In the genomic region with DNA sequence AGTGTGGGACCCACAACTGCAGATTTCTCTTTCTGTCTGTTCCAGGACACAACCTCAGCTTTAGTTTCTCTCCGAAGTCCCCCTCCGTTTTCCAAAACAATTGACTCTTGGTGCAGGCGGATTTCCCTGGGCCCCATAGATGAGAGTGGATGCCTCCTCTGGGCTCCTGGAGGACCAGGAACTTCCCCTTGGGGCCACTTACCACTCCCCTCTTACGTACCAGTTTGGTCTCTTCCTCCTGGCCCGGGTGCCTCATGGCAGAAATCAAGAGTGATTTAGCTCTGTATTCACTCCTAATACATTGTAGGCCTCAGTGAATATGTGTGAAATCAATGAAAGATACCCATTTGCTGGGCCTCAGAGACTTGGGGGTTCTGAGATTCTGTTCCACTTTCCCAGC, we compare ENCODE assay signal across 19 cellular contexts. TPM values are rescaled to one million over a fixed set of nuclear protein-coding genes. Genes with fewer than 3 reads are reported as not detected.
DNase-seq lines count a peak whose midpoint lies in the region; ATAC-seq and TF ChIP-seq lines count a peak whose summit lies in the region.
"Had no signal": no experiment of that assay in that cellular context is flagged by ENCODE, and none has a peak within 500 bp of the region (broad histone marks: within the 10 kb centered on the region; RNA-seq: fewer than 3 reads in every experiment).

No MANE protein-coding gene starts in this region.

- intact Hi-C loops in activated CD4-positive, alpha-beta T cell treated with anti-CD3 and anti-CD28 coated beads for 36 hours (cut with DNase I, micrococcal nuclease) = no loop called here
- intact Hi-C loops in activated CD4-positive, alpha-beta T cell treated with anti-CD3 and anti-CD28 coated beads, Interleukin-2, amount 10 ng/mL, durations not matched to agents 24 days and 14 days (cut with micrococcal nuclease) = no loop called here
- intact Hi-C loops in activated naive CD4-positive, alpha-beta T cell treated with anti-CD3 and anti-CD28 coated beads for 36 hours (cut with micrococcal nuclease) = no loop called here
- intact Hi-C loops in CD4-positive, alpha-beta T cell (cut with DNase I, micrococcal nuclease) = no loop called here

- H3K27ac ChIP-seq in CD4-positive, alpha-beta T cell (ENCODE audit: low read depth, low read length) = no peak overlapping the region
- H3K27ac ChIP-seq: 22Rv1, A549, C4-2B, GM23248, HL-60 had no signal

- H3K36me3 Mint-ChIP-seq in activated CD4-positive, alpha-beta T cell treated with anti-CD3 and anti-CD28 coated beads for 36 hours (ENCODE audit: low read depth) = peaks cover 76% of the 10 kb centered on the region
- H3K36me3 Mint-ChIP-seq in activated CD4-positive, alpha-beta T cell treated with anti-CD3 and anti-CD28 coated beads, Interleukin-2, amount 10 ng/mL, durations not matched to agents 24 days and 14 days (ENCODE audit: low read depth) = peaks cover 93% of the 10 kb centered on the region
- peaks cover 64% of the 10 kb centered on the region for H3K36me3 Mint-ChIP-seq in activated naive CD4-positive, alpha-beta T cell treated with anti-CD3 and anti-CD28 coated beads for 36 hours (ENCODE audit: low read depth)
- peaks cover 95% of the 10 kb centered on the region for H3K36me3 Mint-ChIP-seq in activated T-helper 17 cell treated with anti-CD3 and anti-CD28 coated beads, Interleukin-2, amount 50 U/mL, for 72 hours (ENCODE audit: low read depth)
- peaks cover 84% of the 10 kb centered on the region for H3K36me3 Mint-ChIP-seq in osteocyte (ENCODE audit: unreplicated experiment)
- peaks cover 96% of the 10 kb centered on the region for H3K36me3 Mint-ChIP-seq in CD4-positive, alpha-beta T cell (ENCODE audit: low read depth)

- no peaks in the 10 kb centered on the region for H3K9me3 ChIP-seq in CD4-positive, alpha-beta T cell (ENCODE audit: control insufficient read depth, low read length)

- POLR2A ChIA-PET in activated CD4-positive, alpha-beta T cell treated with anti-CD3 and anti-CD28 coated beads for 36 hours (lab: Charles Lee) = interaction anchor here (0.6 kb wide), 1 partner anchor 23 kb away, joined by 4 read pairs; no protein-coding TSS in a partner anchor
- POLR2A ChIA-PET in CD4-positive, alpha-beta T cell (lab: Charles Lee) = interaction anchor here (0.6 kb wide), 1 partner anchor 40 kb away, joined by 3 read pairs; no protein-coding TSS in a partner anchor

- no peak for TF ChIP-seq CTCF in osteocyte (IDR thresholded peaks at IDR 0.05)
- no peak for TF ChIP-seq CTCF in CD4-positive, alpha-beta T cell (IDR thresholded peaks at IDR 0.05)

- no peaks in the 10 kb centered on the region for H3K9me3 Mint-ChIP-seq in activated CD4-positive, alpha-beta T cell treated with anti-CD3 and anti-CD28 coated beads for 36 hours (ENCODE audit: low read depth)
- no peaks in the 10 kb centered on the region for H3K9me3 Mint-ChIP-seq in activated CD4-positive, alpha-beta T cell treated with anti-CD3 and anti-CD28 coated beads, Interleukin-2, amount 10 ng/mL, durations not matched to agents 24 days and 14 days
- no peaks in the 10 kb centered on the region for H3K9me3 Mint-ChIP-seq in activated naive CD4-positive, alpha-beta T cell treated with anti-CD3 and anti-CD28 coated beads for 36 hours
- H3K9me3 Mint-ChIP-seq in activated T-helper 17 cell treated with anti-CD3 and anti-CD28 coated beads, Interleukin-2, amount 50 U/mL, for 72 hours = no peaks in the 10 kb centered on the region
- H3K9me3 Mint-ChIP-seq in osteocyte (ENCODE audit: unreplicated experiment) = no peaks in the 10 kb centered on the region
- H3K9me3 Mint-ChIP-seq in CD4-positive, alpha-beta T cell = no peaks in the 10 kb centered on the region
- H3K9me3 Mint-ChIP-seq: CD4-positive, alpha-beta memory T cell had no signal

- peaks cover 23% of the 10 kb centered on the region for H3K4me1 Mint-ChIP-seq in activated CD4-positive, alpha-beta T cell treated with anti-CD3 and anti-CD28 coated beads for 36 hours
- peaks cover 10% of the 10 kb centered on the region for H3K4me1 Mint-ChIP-seq in activated CD4-positive, alpha-beta T cell treated with anti-CD3 and anti-CD28 coated beads, Interleukin-2, amount 10 ng/mL, durations not matched to agents 24 days and 14 days
- peaks cover 21% of the 10 kb centered on the region for H3K4me1 Mint-ChIP-seq in activated naive CD4-positive, alpha-beta T cell treated with anti-CD3 and anti-CD28 coated beads for 36 hours (ENCODE audit: low read depth)
- H3K4me1 Mint-ChIP-seq in activated T-helper 17 cell treated with anti-CD3 and anti-CD28 coated beads, Interleukin-2, amount 50 U/mL, for 72 hours = peaks cover 7% of the 10 kb centered on the region
- H3K4me1 Mint-ChIP-seq in osteocyte (ENCODE audit: unreplicated experiment) = no peaks in the 10 kb centered on the region
- H3K4me1 Mint-ChIP-seq in CD4-positive, alpha-beta T cell (ENCODE audit: low read depth) = no peaks in the 10 kb centered on the region

- no peak for ATAC-seq in activated CD4-positive, alpha-beta T cell treated with anti-CD3 and anti-CD28 coated beads for 36 hours
- no peak for ATAC-seq in activated T-helper 17 cell treated with anti-CD3 and anti-CD28 coated beads, Interleukin-2, amount 50 U/mL, for 72 hours (replicated peaks)
- no peak for ATAC-seq in CD4-positive, alpha-beta T cell (ENCODE audit: poor library complexity)
- ATAC-seq: A549 had no signal

- DNase-seq in activated CD4-positive, alpha-beta T cell treated with anti-CD3 and anti-CD28 coated beads for 36 hours = no peak
- DNase-seq in activated CD4-positive, alpha-beta T cell treated with anti-CD3 and anti-CD28 coated beads, Interleukin-2, amount 10 ng/mL, durations not matched to agents 24 days and 14 days = no peak
- no peak for DNase-seq in activated naive CD4-positive, alpha-beta T cell treated with anti-CD3 and anti-CD28 coated beads for 36 hours
- DNase-seq in activated naive CD4-positive, alpha-beta T cell (lab: John Stamatoyannopoulos, UW) = no peak
- DNase-seq in osteocyte (ENCODE audit: extremely low spot score, unreplicated experiment) = peak; percentile 54
- no peak for DNase-seq in CD4-positive, alpha-beta T cell
- no peak for DNase-seq in DMS53 (lab: John Stamatoyannopoulos, UW)
- DNase-seq: AML-193; CD4-positive, alpha-beta memory T cell; DMS153; DND-41; EL; GM23248; HCEC 1CT had no signal

- no peaks in the 10 kb centered on the region for H3K27me3 Mint-ChIP-seq in activated CD4-positive, alpha-beta T cell treated with anti-CD3 and anti-CD28 coated beads for 36 hours
- no peaks in the 10 kb centered on the region for H3K27me3 Mint-ChIP-seq in activated CD4-positive, alpha-beta T cell treated with anti-CD3 and anti-CD28 coated beads, Interleukin-2, amount 10 ng/mL, durations not matched to agents 24 days and 14 days
- H3K27me3 Mint-ChIP-seq in activated naive CD4-positive, alpha-beta T cell treated with anti-CD3 and anti-CD28 coated beads for 36 hours (ENCODE audit: low read depth) = no peaks in the 10 kb centered on the region
- H3K27me3 Mint-ChIP-seq in activated T-helper 17 cell treated with anti-CD3 and anti-CD28 coated beads, Interleukin-2, amount 50 U/mL, for 72 hours = no peaks in the 10 kb centered on the region
- H3K27me3 Mint-ChIP-seq in osteocyte (ENCODE audit: unreplicated experiment) = no peaks in the 10 kb centered on the region
- H3K27me3 Mint-ChIP-seq in CD4-positive, alpha-beta T cell = no peaks in the 10 kb centered on the region
- H3K27me3 Mint-ChIP-seq: CD4-positive, alpha-beta memory T cell had no signal

- H3K4me3 Mint-ChIP-seq in activated CD4-positive, alpha-beta T cell treated with anti-CD3 and anti-CD28 coated beads for 36 hours = no peak overlapping the region
- H3K4me3 Mint-ChIP-seq in activated CD4-positive, alpha-beta T cell treated with anti-CD3 and anti-CD28 coated beads, Interleukin-2, amount 10 ng/mL, durations not matched to agents 24 days and 14 days = no peak overlapping the region
- H3K4me3 Mint-ChIP-seq in activated naive CD4-positive, alpha-beta T cell treated with anti-CD3 and anti-CD28 coated beads for 36 hours = no peak overlapping the region
- H3K4me3 Mint-ChIP-seq in activated T-helper 17 cell treated with anti-CD3 and anti-CD28 coated beads, Interleukin-2, amount 50 U/mL, for 72 hours = no peak overlapping the region
- H3K4me3 Mint-ChIP-seq in osteocyte (ENCODE audit: unreplicated experiment) = no peak overlapping the region
- no peak overlapping the region for H3K4me3 Mint-ChIP-seq in CD4-positive, alpha-beta T cell
- H3K4me3 Mint-ChIP-seq: CD4-positive, alpha-beta memory T cell had no signal

- H3K27ac Mint-ChIP-seq in activated CD4-positive, alpha-beta T cell treated with anti-CD3 and anti-CD28 coated beads for 36 hours = peak overlapping the region; percentile 51
- H3K27ac Mint-ChIP-seq in activated CD4-positive, alpha-beta T cell treated with anti-CD3 and anti-CD28 coated beads, Interleukin-2, amount 10 ng/mL, durations not matched to agents 24 days and 14 days = no peak overlapping the region
- H3K27ac Mint-ChIP-seq in activated naive CD4-positive, alpha-beta T cell treated with anti-CD3 and anti-CD28 coated beads for 36 hours = peak overlapping the region; percentile 42
- peak overlapping the region; percentile 15 for H3K27ac Mint-ChIP-seq in activated T-helper 17 cell treated with anti-CD3 and anti-CD28 coated beads, Interleukin-2, amount 50 U/mL, for 72 hours
- H3K27ac Mint-ChIP-seq in osteocyte (ENCODE audit: unreplicated experiment) = no peak overlapping the region
- H3K27ac Mint-ChIP-seq in CD4-positive, alpha-beta T cell = no peak overlapping the region

- no peaks in the 10 kb centered on the region for H3K27me3 ChIP-seq in CD4-positive, alpha-beta T cell (ENCODE audit: control insufficient read depth, insufficient read depth, low read length)

- CTCF ChIA-PET in activated CD4-positive, alpha-beta T cell treated with anti-CD3 and anti-CD28 coated beads for 36 hours (lab: Charles Lee) = no interaction called here
- CTCF ChIA-PET in activated naive CD4-positive, alpha-beta T cell treated with anti-CD3 and anti-CD28 coated beads for 36 hours (lab: Charles Lee) = no interaction called here
- CTCF ChIA-PET in CD4-positive, alpha-beta T cell (lab: Charles Lee) = interaction anchor here (1.3 kb wide), 1 partner anchor 13 kb away, joined by 3 read pairs; no protein-coding TSS in a partner anchor

RNA-seq across cellular contexts. Expression of a gene that starts 34.4 kb away (rescaled TPM):
- 100 to 1,000 TPM; 215 to 231 TPM for total RNA-seq in activated CD4-positive, alpha-beta T cell treated with anti-CD3 and anti-CD28 coated beads for 36 hours
- 226 and 237 TPM in 2 replicates for total RNA-seq in activated CD4-positive, alpha-beta T cell treated with anti-CD3 and anti-CD28 coated beads, Interleukin-2, amount 10 ng/mL, durations not matched to agents 24 days and 14 days
- 100 to 1,000 TPM; 228 to 232 TPM for total RNA-seq in activated naive CD4-positive, alpha-beta T cell treated with anti-CD3 and anti-CD28 coated beads for 36 hours
- 100 to 1,000 TPM; 165 to 201 TPM for total RNA-seq in activated T-helper 17 cell treated with anti-CD3 and anti-CD28 coated beads, Interleukin-2, amount 50 U/mL, for 72 hours
- total RNA-seq in osteocyte = 257 and 269 TPM in 2 replicates
- total RNA-seq in CD4-positive, alpha-beta T cell = 100 to 1,000 TPM; 151 to 157 TPM

RNA-seq across cellular contexts. Expression of a gene that starts 45.2 kb away (rescaled TPM):
- 10 to 100 TPM; 28.6 to 34.2 TPM for total RNA-seq in activated CD4-positive, alpha-beta T cell treated with anti-CD3 and anti-CD28 coated beads for 36 hours
- 18.2 and 19.9 TPM in 2 replicates for total RNA-seq in activated CD4-positive, alpha-beta T cell treated with anti-CD3 and anti-CD28 coated beads, Interleukin-2, amount 10 ng/mL, durations not matched to agents 24 days and 14 days
- total RNA-seq in activated naive CD4-positive, alpha-beta T cell treated with anti-CD3 and anti-CD28 coated beads for 36 hours = 10 to 100 TPM; 22.3 to 23.6 TPM
- 10 to 100 TPM; 18.4 to 31.4 TPM for total RNA-seq in activated T-helper 17 cell treated with anti-CD3 and anti-CD28 coated beads, Interleukin-2, amount 50 U/mL, for 72 hours
- 20.2 and 20.3 TPM in 2 replicates for total RNA-seq in osteocyte
- 10 to 100 TPM; 39.3 to 43.2 TPM for total RNA-seq in CD4-positive, alpha-beta T cell

RNA-seq across cellular contexts. Expression of a gene that starts 52.8 kb away (rescaled TPM):
- total RNA-seq in activated CD4-positive, alpha-beta T cell treated with anti-CD3 and anti-CD28 coated beads for 36 hours = 10 to 100 TPM; 10.1 to 11.5 TPM
- total RNA-seq in activated CD4-positive, alpha-beta T cell treated with anti-CD3 and anti-CD28 coated beads, Interleukin-2, amount 10 ng/mL, durations not matched to agents 24 days and 14 days = 6.3 and 6.7 TPM in 2 replicates
- total RNA-seq in activated naive CD4-positive, alpha-beta T cell treated with anti-CD3 and anti-CD28 coated beads for 36 hours = 10 to 100 TPM; 10.7 to 11.1 TPM
- total RNA-seq in activated T-helper 17 cell treated with anti-CD3 and anti-CD28 coated beads, Interleukin-2, amount 50 U/mL, for 72 hours = 10 to 100 TPM in 1 of 2 donors, 1 to 10 TPM in 1; 8.8 to 15.1 TPM
- 19.0 and 19.1 TPM in 2 replicates for total RNA-seq in osteocyte
- total RNA-seq in CD4-positive, alpha-beta T cell = 10 to 100 TPM; 24.1 to 26.2 TPM

Comparison
In these comparisons a context has a peak if more than half of its experiments do, and no peak if none do; other contexts are left out.
1. H3K27ac Mint-ChIP-seq: peak in activated CD4-positive, alpha-beta T cell treated with anti-CD3 and anti-CD28 coated beads for 36 hours (single experiment), activated naive CD4-positive, alpha-beta T cell treated with anti-CD3 and anti-CD28 coated beads for 36 hours (single experiment) and activated T-helper 17 cell treated with anti-CD3 and anti-CD28 coated beads, Interleukin-2, amount 50 U/mL, for 72 hours (single experiment); none in activated CD4-positive, alpha-beta T cell treated with anti-CD3 and anti-CD28 coated beads, Interleukin-2, amount 10 ng/mL, durations not matched to agents 24 days and 14 days (single experiment), osteocyte (single experiment) and CD4-positive, alpha-beta T cell (single experiment).